Comparison of ENCODE assay signal across 10 cellular contexts in the genomic region with DNA sequence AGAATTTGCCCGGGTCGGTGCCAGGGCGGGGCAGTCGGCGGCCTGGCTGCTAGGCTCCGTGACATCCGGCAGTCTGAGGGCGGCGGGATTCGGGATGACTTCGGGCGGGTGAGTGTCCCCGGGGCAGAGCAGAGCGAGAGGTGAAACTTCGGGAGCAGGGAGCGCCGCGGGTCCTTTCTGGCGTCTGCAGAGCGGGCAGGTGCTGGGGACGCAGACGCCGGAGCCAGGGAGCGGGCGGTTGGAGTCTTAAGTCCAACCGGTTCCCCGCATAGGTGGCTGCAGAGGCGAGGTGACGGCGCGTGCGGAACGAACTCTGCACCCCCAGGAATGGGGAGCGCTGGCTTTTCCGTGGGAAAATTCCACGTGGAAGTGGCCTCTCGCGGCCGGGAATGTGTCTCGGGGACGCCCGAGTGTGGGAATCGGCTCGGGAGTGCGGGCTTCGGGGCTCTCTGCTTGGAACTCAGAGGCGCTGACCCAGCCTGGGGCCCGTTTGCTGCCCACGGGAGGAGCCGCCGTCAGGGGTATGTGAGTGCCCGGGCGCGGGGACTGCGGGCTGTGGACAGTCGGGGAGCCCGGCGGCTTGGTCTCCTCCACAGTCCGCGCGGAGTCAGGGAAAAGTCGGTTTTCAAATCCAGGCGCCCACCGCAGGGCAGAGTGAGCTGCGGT. TPM values are rescaled to one million over a fixed set of nuclear protein-coding genes. Genes with fewer than 3 reads are reported as not detected.
DNase-seq lines count a peak whose midpoint lies in the region; ATAC-seq and TF ChIP-seq lines count a peak whose summit lies in the region.
"Had no signal": no experiment of that assay in that cellular context is flagged by ENCODE, and none has a peak within 500 bp of the region (broad histone marks: within the 10 kb centered on the region; RNA-seq: fewer than 3 reads in every experiment).

Gene B4GALNT2, plus strand, starts transcription at position 71 of the 666 bp plus-strand sequence. Its CDS starts 24 bp downstream, at position 95.

- H3K27me3 Mint-ChIP-seq in T-cell: peaks cover 51 to 70% of the 10 kb centered on the region in 2 donors

- CTCF ChIA-PET in T-cell (lab: Charles Lee): no interaction called here

- peaks cover 7 to 11% (median 9%) of the 10 kb centered on the region in 3 donors for H3K4me1 Mint-ChIP-seq in T-cell

- ATAC-seq in T-cell (replicated peaks in 1 of 4): peak; percentile 50 to 71 (median 62)
- ATAC-seq in psoas muscle: no peak
- no peak for ATAC-seq in HG02588 (IDR thresholded peaks at IDR 0.05; ENCODE audit: unreplicated experiment)
- ATAC-seq in GM18868 (IDR thresholded peaks at IDR 0.05; ENCODE audit: unreplicated experiment): no peak

- POLR2A ChIA-PET in T-cell (lab: Charles Lee): no interaction called here

- H3K9me3 ChIP-seq in esophagus muscularis mucosa (peaks cover 0 to 9% (median 5%) of the 10 kb centered on the region in 4 donors), psoas muscle (no peaks in the 10 kb centered on the region)

- no peaks in the 10 kb centered on the region for H3K9me3 Mint-ChIP-seq in T-cell

- peak within 1 kb of the TSS; percentile 63 to 74 (median 66) for H3K4me3 Mint-ChIP-seq in T-cell
- H3K4me3 Mint-ChIP-seq: dendritic cell treated with granulocyte-macrophage colony-stimulating factor and Interleukin-4, amounts not matched to agents 40 ng/mL and 50 ng/mL, for 4 days had no signal

- H3K27ac ChIP-seq in esophagus muscularis mucosa (replicated peaks in 1 of 4) (no peak within 1 kb of the TSS), psoas muscle (no peak within 1 kb of the TSS)

- in situ Hi-C loops in G401 (cut with HindIII; ENCODE audit: low sequenced_read_pairs): no loop called here

- TF ChIP-seq CTCF in esophagus muscularis mucosa (IDR thresholded peaks at IDR 0.05) (no peak), psoas muscle (IDR thresholded peaks at IDR 0.05) (no peak)

- no peak for TF ChIP-seq EP300 in esophagus muscularis mucosa (IDR thresholded peaks at IDR 0.05)

- TF ChIP-seq POLR2A in esophagus muscularis mucosa (IDR thresholded peaks at IDR 0.05; ENCODE audit: low read depth): no peak

- H3K4me3 ChIP-seq in esophagus muscularis mucosa: peak within 1 kb of the TSS; percentile 12 to 37 (median 36)
- H3K4me3 ChIP-seq in psoas muscle: peak within 1 kb of the TSS; percentile 51

- H3K27me3 ChIP-seq in esophagus muscularis mucosa (peaks cover 0 to 80% (median 27%) of the 10 kb centered on the region in 4 donors), psoas muscle (ENCODE audit: insufficient read depth in 3 of 3, low read length in 2 of 3) (peaks cover 5 to 86% (median 29%) of the 10 kb centered on the region in 3 donors)

- no peaks in the 10 kb centered on the region for H3K36me3 Mint-ChIP-seq in T-cell

- peak; percentile 28 for DNase-seq in EH (ENCODE audit: low read depth)
- DNase-seq in T-cell: peak in 15 of 34 experiments; percentile 2 to 18 (median 6)
- no peak for DNase-seq in esophagus muscularis mucosa (ENCODE audit: extremely low spot score)
- DNase-seq in psoas muscle: peak in 1 of 2 donors; percentile 56
- DNase-seq in NCI-H1417 treated with DMSO at 0.1 percent for 48 hours (lab: John Stamatoyannopoulos, UW): no peak
- DNase-seq in G401 (ENCODE audit: low spot score): no peak

- WGBS in esophagus muscularis mucosa: 4% methylated on average over 34 of the region's 65 CpGs
- WGBS in psoas muscle, 3 donors: 3 to 5% (median 4%) methylated on average over 52 to 65 of the region's 65 CpGs

- no peak within 1 kb of the TSS for H3K27ac Mint-ChIP-seq in T-cell
- H3K27ac Mint-ChIP-seq: dendritic cell treated with granulocyte-macrophage colony-stimulating factor and Interleukin-4, amounts not matched to agents 40 ng/mL and 50 ng/mL, for 4 days had no signal

- H3K4me1 ChIP-seq in esophagus muscularis mucosa (peaks cover 9 to 14% (median 11%) of the 10 kb centered on the region in 4 donors), psoas muscle (peaks cover 6% of the 10 kb centered on the region)

- no peaks in the 10 kb centered on the region for H3K36me3 ChIP-seq in esophagus muscularis mucosa
- H3K36me3 ChIP-seq in psoas muscle (ENCODE audit: insufficient read depth in 1 of 2, low read depth in 1 of 2): no peaks in the 10 kb centered on the region

- intact Hi-C loops in esophagus muscularis mucosa (cut with DNase I): no loop called here
- intact Hi-C loops in psoas muscle (cut with DNase I): no loop called here

RNA-seq across cellular contexts. Expression of gene B4GALNT2, which starts in this region (rescaled TPM):
- total RNA-seq in T-cell (under 1 TPM in 2 of 5 donors, not detected in 3; 0.03 to 0.19 TPM), esophagus muscularis mucosa (not detected), psoas muscle (under 1 TPM in 1 of 4 donors, not detected in 3; 0.04 TPM)
- under 1 TPM in 1 of 3 donors, not detected in 2; under 0.01 TPM for polyA plus RNA-seq in psoas muscle
- not detected in 2 replicates for total RNA-seq in G401 (2014; rRNA removed; shearing (Covaris generic))
- total RNA-seq: temporal lobe had no signal

Comparison
In these comparisons a context has a peak if more than half of its experiments do, and no peak if none do; other contexts are left out.
1. Peak in ATAC-seq in T-cell; RNA of the gene not detected or under 1 TPM.